In the genomic region with DNA sequence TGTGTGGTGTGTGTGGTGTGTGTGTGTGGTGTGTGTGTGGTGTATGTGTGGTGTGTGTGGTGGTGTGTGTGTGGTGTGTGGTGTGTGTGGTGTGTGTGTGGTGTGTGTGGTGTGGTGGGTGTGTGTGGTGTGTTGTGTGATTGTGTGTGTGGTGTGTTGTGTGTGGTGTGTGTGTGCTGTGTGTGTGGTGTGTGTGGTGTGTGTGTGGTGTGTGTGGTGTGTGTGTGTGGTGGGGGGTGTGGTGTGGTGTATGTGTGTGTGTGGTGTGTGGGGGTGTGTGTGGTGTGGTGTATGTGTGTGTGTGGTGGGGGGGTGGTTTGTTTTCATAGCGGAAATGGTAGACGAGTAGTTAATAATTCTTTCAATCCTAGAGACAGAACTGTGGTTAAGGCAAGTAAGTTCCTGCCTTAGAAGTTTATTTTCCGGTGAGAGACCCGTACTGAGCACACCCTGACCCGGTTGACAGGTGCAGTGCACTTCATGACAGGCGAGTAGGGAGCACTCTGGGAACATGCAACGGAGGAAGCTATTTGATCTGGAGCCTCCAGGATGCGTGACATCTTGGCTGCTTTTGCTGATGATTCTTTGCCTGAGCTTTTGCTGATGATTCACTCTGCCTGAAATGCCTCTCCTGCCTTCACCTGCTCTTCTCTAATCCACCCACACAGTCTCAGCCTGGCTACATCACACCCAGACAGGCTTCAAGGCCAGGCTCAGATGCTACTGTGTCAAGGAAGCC, we compare ENCODE assay signal across 9 cellular contexts. TPM values are rescaled to one million over a fixed set of nuclear protein-coding genes. Genes with fewer than 3 reads are reported as not detected.
DNase-seq lines count a peak whose midpoint lies in the region; ATAC-seq and TF ChIP-seq lines count a peak whose summit lies in the region.
"Had no signal": no experiment of that assay in that cellular context is flagged by ENCODE, and none has a peak within 500 bp of the region (broad histone marks: within the 10 kb centered on the region; RNA-seq: fewer than 3 reads in every experiment).

No MANE protein-coding gene starts in this region.

- no peak for TF ChIP-seq EP300 in sigmoid colon (IDR thresholded peaks at IDR 0.05)
- TF ChIP-seq EP300 in esophagus muscularis mucosa (IDR thresholded peaks at IDR 0.05): no peak

- no peaks in the 10 kb centered on the region for H3K9me3 Mint-ChIP-seq in HFFc6
- H3K9me3 Mint-ChIP-seq: dendritic cell treated with granulocyte-macrophage colony-stimulating factor and Interleukin-4, amounts not matched to agents 40 ng/mL and 50 ng/mL, for 4 days had no signal

- peak; percentile 77 for DNase-seq in GM13976 (ENCODE audit: low spot score)
- peak; percentile 51 to 66 for DNase-seq in SJCRH30
- peak; percentile 32 for DNase-seq in stimulated activated naive CD8-positive, alpha-beta T cell treated with anti-CD3 and anti-CD28 coated beads, Interleukin-15, Interleukin-2, amounts not matched to agents 100 U/mL and 50 U/mL, for 24 hours
- no peak for DNase-seq in sigmoid colon
- DNase-seq in esophagus muscularis mucosa (ENCODE audit: extremely low spot score): no peak
- no peak for DNase-seq in HFFc6

- H3K27ac ChIP-seq in SJCRH30 (no peak overlapping the region), esophagus (ENCODE audit: low read depth in 2 of 2, low read length in 1 of 2) (peak overlapping the region; percentile 74 to 91), sigmoid colon (no peak overlapping the region), esophagus muscularis mucosa (replicated peaks in 1 of 4) (no peak overlapping the region)

- no peak overlapping the region for H3K27ac Mint-ChIP-seq in HFFc6
- H3K27ac Mint-ChIP-seq: dendritic cell treated with granulocyte-macrophage colony-stimulating factor and Interleukin-4, amounts not matched to agents 40 ng/mL and 50 ng/mL, for 4 days had no signal

- TF ChIP-seq CTCF in GM13976 (IDR thresholded peaks at IDR 0.05; ENCODE audit: borderline replicate concordance, control extremely low read depth, extremely low read depth, insufficient read depth, missing control alignments): no peak
- TF ChIP-seq CTCF in sigmoid colon (IDR thresholded peaks at IDR 0.05): no peak
- no peak for TF ChIP-seq CTCF in esophagus muscularis mucosa (IDR thresholded peaks at IDR 0.05)
- no peak for TF ChIP-seq CTCF in HFFc6 (IDR thresholded peaks at IDR 0.05)

- H3K9me3 ChIP-seq in SJCRH30 (replicated peaks) (no peaks in the 10 kb centered on the region), esophagus (ENCODE audit: control insufficient read depth in 2 of 2, insufficient read depth in 1 of 2, low read depth in 1 of 2, low read length in 1 of 2) (no peaks in the 10 kb centered on the region), sigmoid colon (no peaks in the 10 kb centered on the region), esophagus muscularis mucosa (no peaks in the 10 kb centered on the region)

- H3K4me3 Mint-ChIP-seq in HFFc6: no peak overlapping the region
- H3K4me3 Mint-ChIP-seq: dendritic cell treated with granulocyte-macrophage colony-stimulating factor and Interleukin-4, amounts not matched to agents 40 ng/mL and 50 ng/mL, for 4 days had no signal

- peak; percentile 56 for ATAC-seq in HG02610 (IDR thresholded peaks at IDR 0.05; ENCODE audit: unreplicated experiment)
- ATAC-seq in stimulated activated naive CD8-positive, alpha-beta T cell treated with anti-CD3 and anti-CD28 coated beads, Interleukin-15, Interleukin-2, amounts not matched to agents 100 U/mL and 50 U/mL, for 24 hours: peak; percentile 83

- no peaks in the 10 kb centered on the region for H3K36me3 ChIP-seq in SJCRH30
- no peaks in the 10 kb centered on the region for H3K36me3 ChIP-seq in esophagus (ENCODE audit: control insufficient read depth in 2 of 2, insufficient read depth in 2 of 2, low read length in 1 of 2)
- H3K36me3 ChIP-seq in sigmoid colon: no peaks in the 10 kb centered on the region
- no peaks in the 10 kb centered on the region for H3K36me3 ChIP-seq in esophagus muscularis mucosa

- intact Hi-C loops in sigmoid colon (cut with DNase I): no loop called here
- intact Hi-C loops in esophagus muscularis mucosa (cut with DNase I): no loop called here

- H3K4me3 ChIP-seq in SJCRH30 (no peak overlapping the region), esophagus (ENCODE audit: low read depth in 1 of 2, low read length in 2 of 2) (no peak overlapping the region), sigmoid colon (no peak overlapping the region), esophagus muscularis mucosa (no peak overlapping the region)

- no peaks in the 10 kb centered on the region for H3K4me1 Mint-ChIP-seq in HFFc6 (ENCODE audit: low read depth)

- TF ChIP-seq POLR2A in sigmoid colon (IDR thresholded peaks at IDR 0.05) (no peak), esophagus muscularis mucosa (IDR thresholded peaks at IDR 0.05; ENCODE audit: low read depth) (no peak)

- H3K36me3 Mint-ChIP-seq in HFFc6 (ENCODE audit: low read depth): no peaks in the 10 kb centered on the region

- peaks cover 19% of the 10 kb centered on the region for H3K27me3 Mint-ChIP-seq in HFFc6 (ENCODE audit: insufficient read depth)

- peaks cover 6% of the 10 kb centered on the region for H3K4me1 ChIP-seq in SJCRH30
- H3K4me1 ChIP-seq in esophagus (ENCODE audit: control insufficient read depth in 2 of 2, insufficient read depth in 2 of 2, low read length in 1 of 2): peaks cover 2 to 22% of the 10 kb centered on the region in 2 donors
- H3K4me1 ChIP-seq in sigmoid colon: no peaks in the 10 kb centered on the region
- H3K4me1 ChIP-seq in esophagus muscularis mucosa: no peaks in the 10 kb centered on the region

- in situ Hi-C loops in GM13976 (cut with MboI; ENCODE audit: low sequenced_read_pairs, unreplicated experiment): no loop called here

- WGBS in esophagus, 2 donors: 13 to 19% methylated on average over 8 of the region's 8 CpGs
- 14 to 15% methylated on average over 8 of the region's 8 CpGs for WGBS in sigmoid colon, 2 donors
- 39% methylated on average over 8 of the region's 8 CpGs for WGBS in esophagus muscularis mucosa

- no peaks in the 10 kb centered on the region; the same call in 1 of the 2 replicates for H3K27me3 ChIP-seq in SJCRH30
- no peaks in the 10 kb centered on the region for H3K27me3 ChIP-seq in esophagus (ENCODE audit: control insufficient read depth in 1 of 2, insufficient read depth in 2 of 2, low read length in 2 of 2)
- H3K27me3 ChIP-seq in sigmoid colon: no peaks in the 10 kb centered on the region
- H3K27me3 ChIP-seq in esophagus muscularis mucosa: peaks cover 0 to 16% (median 0%) of the 10 kb centered on the region in 4 donors

RNA-seq across cellular contexts. Expression of gene FAT2, which starts 21.7 kb away (rescaled TPM):
- 0.04 TPM in 1 of 2 replicates, not detected in the other for total RNA-seq in SJCRH30 (2014; rRNA removed; shearing (Covaris generic))
- polyA plus RNA-seq in esophagus: 10 to 100 TPM; 29.5 to 33.8 TPM
- total RNA-seq in sigmoid colon: not detected
- under 1 TPM in 1 of 3 donors, not detected in 2; 0.03 TPM for polyA plus RNA-seq in sigmoid colon
- total RNA-seq in esophagus muscularis mucosa: not detected
- total RNA-seq in HFFc6 (2021; fragmentation: NEBNext Ultra II Directional; extraction: Animal tissue kit (Norgen Biotek cat#: 25700)): not detected

Comparison
In these comparisons a context has a peak if more than half of its experiments do, and no peak if none do; other contexts are left out.
1. DNase-seq: peak in GM13976 (single experiment), SJCRH30 (2 of 2) and stimulated activated naive CD8-positive, alpha-beta T cell treated with anti-CD3 and anti-CD28 coated beads, Interleukin-15, Interleukin-2, amounts not matched to agents 100 U/mL and 50 U/mL, for 24 hours (single experiment); none in sigmoid colon (single experiment), esophagus muscularis mucosa (single experiment) and HFFc6 (single experiment).
2. H3K27ac ChIP-seq: peak in esophagus (2 of 2); none in SJCRH30 (single experiment), sigmoid colon (0 of 4) and esophagus muscularis mucosa (0 of 4).